ENCODE assay signal across 20 cellular contexts in the genomic region with DNA sequence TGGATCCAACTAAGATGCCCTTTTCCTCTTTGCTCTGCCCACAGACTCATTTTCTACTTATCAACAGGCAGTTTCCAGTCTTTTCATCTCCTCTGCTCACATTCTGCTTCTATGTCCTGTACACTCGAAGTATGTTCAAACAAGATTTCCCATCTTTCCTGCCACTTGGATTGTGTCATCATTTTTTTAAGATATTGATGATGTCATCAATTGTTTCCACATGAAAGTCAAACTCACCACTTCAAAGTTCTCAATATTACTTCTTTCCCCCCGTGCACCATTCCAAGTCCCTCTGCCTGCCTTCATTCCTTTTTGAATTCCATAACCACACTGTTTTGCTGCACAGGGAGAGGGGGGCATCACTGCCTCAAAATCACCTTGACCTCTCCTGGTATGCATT.
A peak's percentile ranks its signal among the peaks of the same experiment; 100 is the strongest.
DNase-seq lines count a peak whose midpoint lies in the region; ATAC-seq, FAIRE-seq and TF ChIP-seq lines count a peak whose summit lies in the region.
"Had no signal": no experiment of that assay in that cellular context is flagged by ENCODE, and none has a peak within 500 bp of the region (broad histone marks: within the 10 kb centered on the region; RNA-seq: fewer than 3 reads in every experiment).

No MANE protein-coding gene starts in this region.

- no peak overlapping the region for H2AFZ ChIP-seq in HepG2 (ENCODE audit: low read length)

- in situ Hi-C loops in HepG2 (cut with HindIII; ENCODE audit: extremely low pct_ligation_motif_present, low pct_unique_long_range_greater_than_20kb): no loop called here

- H3K9ac ChIP-seq in HepG2 (ENCODE audit: insufficient read depth, low read depth, low read length): no peak overlapping the region
- H3K9ac ChIP-seq: BLaER1 treated with 17β-estradiol and CSF1 and Interleukin-3, amounts not matched to agents 10 nM and 100 nM had no signal

- no peaks in the 10 kb centered on the region for H3K79me2 ChIP-seq in HepG2 (ENCODE audit: insufficient read depth, low read length)

- H3K9me3 ChIP-seq in HepG2 (ENCODE audit: low read length): no peaks in the 10 kb centered on the region
- no peaks in the 10 kb centered on the region for H3K9me3 ChIP-seq in right lobe of liver
- H3K9me3 ChIP-seq: BE2C; BLaER1 treated with 17β-estradiol and CSF1 and Interleukin-3, amounts not matched to agents 10 nM and 100 nM; HAP-1 had no signal

- no peak overlapping the region for H3K4me3 ChIP-seq in HepG2 (replicated peaks in 1 of 3; ENCODE audit: insufficient read depth in 1 of 3, low read depth in 2 of 3, low read length in 3 of 3)
- H3K4me3 ChIP-seq in right lobe of liver: no peak overlapping the region
- no peak overlapping the region for H3K4me3 ChIP-seq in bronchial epithelial cell (ENCODE audit: low read depth, low read length)
- H3K4me3 ChIP-seq: BLaER1 treated with 17β-estradiol and CSF1 and Interleukin-3, amounts not matched to agents 10 nM and 100 nM; HAP-1 had no signal

- H3K4me2 ChIP-seq in HepG2 (ENCODE audit: low read depth, low read length): no peak overlapping the region
- H3K4me2 ChIP-seq: BLaER1 treated with 17β-estradiol and CSF1 and Interleukin-3, amounts not matched to agents 10 nM and 100 nM had no signal

- TF ChIP-seq RAD21 in HepG2 (CRISPR knock-in tag; IDR thresholded peaks at IDR 0.05): no peak

- CTCF ChIA-PET in HepG2 (lab: Yijun Ruan, JAX; ENCODE audit: low intra/inter-chr PET ratio, low total read pairs): no interaction called here

- H3K4me1 ChIP-seq in HepG2 (ENCODE audit: insufficient read depth, low read length) (no peaks in the 10 kb centered on the region), right lobe of liver (peaks cover 0 to 10% (median 4%) of the 10 kb centered on the region in 4 donors)
- H3K4me1 ChIP-seq: BE2C, HAP-1 had no signal

- no TSS peak for BruUV-seq in HepG2 (replicated peaks; lab: Mats Ljungman, UMichigan)

- DNase-seq in HepG2 (ENCODE audit: low spot score): no peak
- no peak for DNase-seq in right lobe of liver
- DNase-seq in bronchial epithelial cell (ENCODE audit: low read depth): no peak
- DNase-seq in SKM-1 (lab: John Stamatoyannopoulos, UW; ENCODE audit: unreplicated experiment): no peak
- DNase-seq in stimulated activated naive CD4-positive, alpha-beta T cell (lab: John Stamatoyannopoulos, UW): no peak
- DNase-seq: ACHN; AML-193; BE2C; CD4-positive, alpha-beta T cell; CD8-positive, alpha-beta memory T cell; DMS79 treated with DMSO at 0.1 percent for 48 hours; GF-D8; GOT3 had no signal

- intact Hi-C loops in HepG2 (cut with micrococcal nuclease; ENCODE audit: unreplicated experiment): no loop called here
- intact Hi-C loops in right lobe of liver (cut with DNase I): no loop called here

- TF ChIP-seq EP300 in HepG2 (IDR thresholded peaks at IDR 0.05; ENCODE audit: low read depth in 2 of 2, low read length in 2 of 2) (no peak), HepG2 (CRISPR knock-in tag; IDR thresholded peaks at IDR 0.05; ENCODE audit: borderline replicate concordance) (no peak)

- H4K20me1 ChIP-seq in HepG2 (ENCODE audit: insufficient read depth, low read length): no peaks in the 10 kb centered on the region
- H4K20me1 ChIP-seq: BLaER1 treated with 17β-estradiol and CSF1 and Interleukin-3, amounts not matched to agents 10 nM and 100 nM had no signal

- no peaks in the 10 kb centered on the region for H3K36me3 ChIP-seq in HepG2 (replicated peaks in 1 of 2; ENCODE audit: control insufficient read depth in 1 of 2, insufficient read depth in 2 of 2, low read length in 2 of 2)
- H3K36me3 ChIP-seq in right lobe of liver: no peaks in the 10 kb centered on the region
- H3K36me3 ChIP-seq in bronchial epithelial cell (ENCODE audit: control insufficient read depth, insufficient read depth, low read length): no peaks in the 10 kb centered on the region
- H3K36me3 ChIP-seq: BE2C; BLaER1 treated with 17β-estradiol and CSF1 and Interleukin-3, amounts not matched to agents 10 nM and 100 nM; HAP-1 had no signal

- TF ChIP-seq POLR2A in HepG2 (IDR thresholded peaks at IDR 0.05; ENCODE audit: insufficient read depth in 1 of 2, low read depth in 2 of 2, low read length in 2 of 2) (no peak), right lobe of liver (IDR thresholded peaks at IDR 0.05) (no peak)

- no peak for ATAC-seq in HepG2
- ATAC-seq in right lobe of liver: no peak
- no peak for ATAC-seq in GM21786 (IDR thresholded peaks at IDR 0.05; ENCODE audit: unreplicated experiment)

- 0% methylated on average over 2 of the region's 2 CpGs for WGBS in HepG2 (ENCODE audit: low lambda C conversion rate)
- WGBS in right lobe of liver (ENCODE audit: insufficient coverage, low coverage, low lambda C conversion rate, missing lambda C conversion rate): 60% methylated on average over 2 of the region's 2 CpGs

- FAIRE-seq in HepG2 (lab: Jason Lieb, UNC): no peak
- peak; percentile 28 for FAIRE-seq in bronchial epithelial cell (lab: Jason Lieb, UNC)
- FAIRE-seq: A204.1, GM12892, H54 had no signal

- no peaks in the 10 kb centered on the region for H3K27me3 ChIP-seq in HepG2 (ENCODE audit: control insufficient read depth in 1 of 2, insufficient read depth in 2 of 2, low read length in 2 of 2)
- no peaks in the 10 kb centered on the region for H3K27me3 ChIP-seq in right lobe of liver
- no peaks in the 10 kb centered on the region for H3K27me3 ChIP-seq in bronchial epithelial cell (ENCODE audit: control insufficient read depth, insufficient read depth, low read length)
- H3K27me3 ChIP-seq: BLaER1 treated with 17β-estradiol and CSF1 and Interleukin-3, amounts not matched to agents 10 nM and 100 nM had no signal

- TF ChIP-seq CTCF in HepG2 (CRISPR knock-in tag; IDR thresholded peaks at IDR 0.05): no peak
- TF ChIP-seq CTCF in right lobe of liver (IDR thresholded peaks at IDR 0.05): no peak
- no peak for TF ChIP-seq CTCF in VCaP (conservative IDR thresholded peaks at IDR 0.05)
- no peak for TF ChIP-seq CTCF in bronchial epithelial cell (IDR thresholded peaks at IDR 0.05; ENCODE audit: insufficient read depth, low read length, severe bottlenecking)

- POLR2A ChIA-PET in HepG2 (lab: Yijun Ruan, JAX): no interaction called here

- no peak overlapping the region for H3K27ac ChIP-seq in HepG2 (ENCODE audit: extremely low read length, insufficient read depth, low read length)
- no peak overlapping the region for H3K27ac ChIP-seq in right lobe of liver
- H3K27ac ChIP-seq in VCaP: peak overlapping the region; percentile 75
- H3K27ac ChIP-seq: BLaER1 treated with 17β-estradiol and CSF1 and Interleukin-3, amounts not matched to agents 10 nM and 100 nM had no signal

TF ChIP-seq in HepG2, 621 proteins besides CTCF, POLR2A, EP300 and RAD21 (continues in another document):
- TF ChIP-seq JDP2 (CRISPR knock-in tag; IDR thresholded peaks at IDR 0.05; ENCODE audit: borderline replicate concordance): no peak
- no peak for TF ChIP-seq BRCA1 (CRISPR knock-in tag; IDR thresholded peaks at IDR 0.05)
- peak; percentile 84 for TF ChIP-seq CREB1 (IDR thresholded peaks at IDR 0.05)
- no peak for TF ChIP-seq CREB1 (CRISPR knock-in tag; IDR thresholded peaks at IDR 0.05)
- TF ChIP-seq, protein P1, sequence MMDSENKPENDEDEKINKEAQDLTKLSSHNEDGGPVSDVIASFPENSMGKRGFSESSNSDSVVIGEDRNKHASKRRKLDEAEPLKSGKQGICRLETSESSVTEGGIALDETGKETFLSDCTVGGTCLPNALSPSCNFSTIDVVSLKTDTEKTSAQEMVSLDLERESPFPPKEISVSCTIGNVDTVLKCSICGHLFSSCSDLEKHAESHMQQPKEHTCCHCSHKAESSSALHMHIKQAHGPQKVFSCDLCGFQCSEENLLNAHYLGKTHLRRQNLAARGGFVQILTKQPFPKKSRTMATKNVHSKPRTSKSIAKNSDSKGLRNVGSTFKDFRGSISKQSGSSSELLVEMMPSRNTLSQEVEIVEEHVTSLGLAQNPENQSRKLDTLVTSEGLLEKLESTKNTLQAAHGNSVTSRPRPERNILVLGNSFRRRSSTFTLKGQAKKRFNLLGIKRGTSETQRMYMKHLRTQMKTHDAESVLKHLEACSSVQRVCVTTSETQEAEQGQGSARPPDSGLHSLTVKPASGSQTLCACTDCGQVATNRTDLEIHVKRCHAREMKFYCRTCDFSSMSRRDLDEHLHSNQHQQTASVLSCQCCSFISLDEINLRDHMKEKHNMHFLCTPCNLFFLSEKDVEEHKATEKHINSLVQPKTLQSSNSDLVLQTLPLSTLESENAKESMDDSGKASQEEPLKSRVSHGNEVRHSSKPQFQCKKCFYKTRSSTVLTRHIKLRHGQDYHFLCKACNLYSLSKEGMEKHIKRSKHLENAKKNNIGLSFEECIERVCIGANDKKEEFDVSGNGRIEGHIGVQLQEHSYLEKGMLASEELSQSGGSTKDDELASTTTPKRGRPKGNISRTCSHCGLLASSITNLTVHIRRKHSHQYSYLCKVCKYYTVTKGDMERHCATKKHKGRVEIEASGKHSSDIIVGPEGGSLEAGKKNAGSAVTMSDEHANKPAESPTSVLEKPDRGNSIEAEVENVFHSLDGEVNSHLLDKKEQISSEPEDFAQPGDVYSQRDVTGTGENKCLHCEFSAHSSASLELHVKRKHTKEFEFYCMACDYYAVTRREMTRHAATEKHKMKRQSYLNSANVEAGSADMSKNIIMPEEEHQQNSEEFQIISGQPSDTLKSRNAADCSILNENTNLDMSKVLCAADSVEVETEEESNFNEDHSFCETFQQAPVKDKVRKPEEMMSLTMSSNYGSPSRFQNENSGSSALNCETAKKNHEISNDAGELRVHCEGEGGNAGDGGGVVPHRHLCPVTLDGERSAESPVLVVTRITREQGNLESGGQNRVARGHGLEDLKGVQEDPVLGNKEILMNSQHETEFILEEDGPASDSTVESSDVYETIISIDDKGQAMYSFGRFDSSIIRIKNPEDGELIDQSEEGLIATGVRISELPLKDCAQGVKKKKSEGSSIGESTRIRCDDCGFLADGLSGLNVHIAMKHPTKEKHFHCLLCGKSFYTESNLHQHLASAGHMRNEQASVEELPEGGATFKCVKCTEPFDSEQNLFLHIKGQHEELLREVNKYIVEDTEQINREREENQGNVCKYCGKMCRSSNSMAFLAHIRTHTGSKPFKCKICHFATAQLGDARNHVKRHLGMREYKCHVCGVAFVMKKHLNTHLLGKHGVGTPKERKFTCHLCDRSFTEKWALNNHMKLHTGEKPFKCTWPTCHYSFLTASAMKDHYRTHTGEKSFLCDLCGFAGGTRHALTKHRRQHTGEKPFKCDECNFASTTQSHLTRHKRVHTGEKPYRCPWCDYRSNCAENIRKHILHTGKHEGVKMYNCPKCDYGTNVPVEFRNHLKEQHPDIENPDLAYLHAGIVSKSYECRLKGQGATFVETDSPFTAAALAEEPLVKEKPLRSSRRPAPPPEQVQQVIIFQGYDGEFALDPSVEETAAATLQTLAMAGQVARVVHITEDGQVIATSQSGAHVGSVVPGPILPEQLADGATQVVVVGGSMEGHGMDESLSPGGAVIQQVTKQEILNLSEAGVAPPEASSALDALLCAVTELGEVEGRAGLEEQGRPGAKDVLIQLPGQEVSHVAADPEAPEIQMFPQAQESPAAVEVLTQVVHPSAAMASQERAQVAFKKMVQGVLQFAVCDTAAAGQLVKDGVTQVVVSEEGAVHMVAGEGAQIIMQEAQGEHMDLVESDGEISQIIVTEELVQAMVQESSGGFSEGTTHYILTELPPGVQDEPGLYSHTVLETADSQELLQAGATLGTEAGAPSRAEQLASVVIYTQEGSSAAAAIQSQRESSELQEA (CRISPR knock-in tag; IDR thresholded peaks at IDR 0.05; ENCODE audit: not compliant biosample characterization): no peak
- TF ChIP-seq MATR3 (CRISPR knock-in tag; IDR thresholded peaks at IDR 0.05): no peak
